Comparison of ENCODE assay signal across 9 cellular contexts in genomic region chr9:36603006-36603405, GRCh38. TPM values are rescaled to one million over a fixed set of nuclear protein-coding genes. Genes with fewer than 3 reads are reported as not detected.
DNase-seq lines count a peak whose midpoint lies in the region; ATAC-seq, FAIRE-seq and TF ChIP-seq lines count a peak whose summit lies in the region.
"Had no signal": no experiment of that assay in that cellular context is flagged by ENCODE, and none has a peak within 500 bp of the region (broad histone marks: within the 10 kb centered on the region; RNA-seq: fewer than 3 reads in every experiment).

No MANE protein-coding gene starts in this region.

- TF ChIP-seq CTCF in GM10248 (IDR thresholded peaks at IDR 0.05; ENCODE audit: control extremely low read depth, extremely low read depth, low read depth, missing control alignments): no peak

- no peaks in the 10 kb centered on the region for H3K36me3 Mint-ChIP-seq in T-cell
- peaks cover 54% of the 10 kb centered on the region for H3K36me3 Mint-ChIP-seq in activated naive CD4-positive, alpha-beta T cell treated with anti-CD3 and anti-CD28 coated beads for 36 hours (ENCODE audit: low read depth)

- POLR2A ChIA-PET in GM10248 (lab: Yijun Ruan, JAX) (no interaction called here), T-cell (lab: Charles Lee) (no interaction called here)

- intact Hi-C loops in left colon (cut with DNase I, micrococcal nuclease): no loop called here
- intact Hi-C loops in activated naive CD4-positive, alpha-beta T cell treated with anti-CD3 and anti-CD28 coated beads for 36 hours (cut with micrococcal nuclease): no loop called here

- DNase-seq in GM10248 (ENCODE audit: extremely low spot score) (peak; percentile 68), T-cell (no peak), kidney glomerular epithelial cell (lab: John Stamatoyannopoulos, UW) (peak; percentile 7), OCI-M1 (lab: John Stamatoyannopoulos, UW) (no peak), left colon (no peak), urothelium cell line (ENCODE audit: low spot score) (no peak)
- DNase-seq in activated naive CD4-positive, alpha-beta T cell treated with anti-CD3 and anti-CD28 coated beads for 36 hours: no peak
- DNase-seq: NCI-H2227 treated with DMSO at 0.1 percent for 48 hours had no signal

- H3K27ac Mint-ChIP-seq in T-cell: peak overlapping the region in 1 of 2 donors; percentile 37
- H3K27ac Mint-ChIP-seq in activated naive CD4-positive, alpha-beta T cell treated with anti-CD3 and anti-CD28 coated beads for 36 hours: no peak overlapping the region

- peak overlapping the region in 2 of 3 donors; percentile 14 to 53 for H3K4me3 Mint-ChIP-seq in T-cell
- H3K4me3 Mint-ChIP-seq in activated naive CD4-positive, alpha-beta T cell treated with anti-CD3 and anti-CD28 coated beads for 36 hours: no peak overlapping the region

- ATAC-seq in GM21717 (IDR thresholded peaks at IDR 0.05; ENCODE audit: unreplicated experiment) (peak; percentile 72), T-cell (replicated peaks in 1 of 4) (no peak), left colon (no peak)

- FAIRE-seq in urothelium cell line (lab: Jason Lieb, UNC): no peak

- H3K9me3 Mint-ChIP-seq in T-cell: no peaks in the 10 kb centered on the region
- H3K9me3 Mint-ChIP-seq in activated naive CD4-positive, alpha-beta T cell treated with anti-CD3 and anti-CD28 coated beads for 36 hours: no peaks in the 10 kb centered on the region

- CTCF ChIA-PET in GM10248 (lab: Yijun Ruan, JAX) (interaction anchor here (1.5 to 2.2 kb wide), 2 partner anchors 126 to 196 kb away, joined by 4 to 8 read pairs; no protein-coding TSS in a partner anchor), T-cell (lab: Charles Lee) (interaction anchor here in 1 of 2 donors (0.6 kb wide), 1 partner anchor 883 kb away, joined by 4 read pairs; no protein-coding TSS in a partner anchor)
- CTCF ChIA-PET in activated naive CD4-positive, alpha-beta T cell treated with anti-CD3 and anti-CD28 coated beads for 36 hours (lab: Charles Lee): no interaction called here

- peaks cover 0 to 11% (median 6%) of the 10 kb centered on the region in 3 donors for H3K4me1 Mint-ChIP-seq in T-cell
- no peaks in the 10 kb centered on the region for H3K4me1 Mint-ChIP-seq in activated naive CD4-positive, alpha-beta T cell treated with anti-CD3 and anti-CD28 coated beads for 36 hours (ENCODE audit: low read depth)

- H3K27me3 Mint-ChIP-seq in T-cell: no peaks in the 10 kb centered on the region
- H3K27me3 Mint-ChIP-seq in activated naive CD4-positive, alpha-beta T cell treated with anti-CD3 and anti-CD28 coated beads for 36 hours (ENCODE audit: low read depth): no peaks in the 10 kb centered on the region

RNA-seq across cellular contexts. Expression of gene MELK, which starts 30.3 kb away (rescaled TPM):
- total RNA-seq in T-cell: 1 to 10 TPM in 1 of 5 donors, under 1 TPM in 4; 0.44 to 1.3 (median 0.69) TPM
- total RNA-seq in left colon: 1 to 10 TPM; 5.2 to 9.9 TPM
- 10 to 100 TPM; 53.9 to 55.3 TPM for total RNA-seq in activated naive CD4-positive, alpha-beta T cell treated with anti-CD3 and anti-CD28 coated beads for 36 hours

Comparison
In these comparisons a context has a peak if more than half of its experiments do, and no peak if none do; other contexts are left out.
1. DNase-seq: peak in GM10248 (single experiment) and kidney glomerular epithelial cell (single experiment); none in T-cell (0 of 34), OCI-M1 (single experiment), left colon (0 of 2), activated naive CD4-positive, alpha-beta T cell treated with anti-CD3 and anti-CD28 coated beads for 36 hours (single experiment) and urothelium cell line (single experiment).
2. RNA of gene MELK, which starts 30.3 kb away (total RNA-seq): 53.9 to 55.3 TPM in activated naive CD4-positive, alpha-beta T cell treated with anti-CD3 and anti-CD28 coated beads for 36 hours; 5.2 to 9.9 TPM in left colon and 0.44 to 1.3 TPM in T-cell; every median in the first group is over 4 times any median in the second.